Comparison of ENCODE assay signal across 1 cellular context in genomic region chr6:125550892-125551291, GRCh38.
TF ChIP-seq lines count a peak whose summit lies in the region.

No MANE protein-coding gene starts in this region.

TF ChIP-seq in GM23338, 12 proteins besides CTCF, POLR2A, EP300 and RAD21:
- TF ChIP-seq ETS1 (IDR thresholded peaks at IDR 0.05) (no peak), STAT1 (IDR thresholded peaks at IDR 0.05; ENCODE audit: unreplicated experiment) (no peak), POLR2AphosphoS5 (IDR thresholded peaks at IDR 0.05; ENCODE audit: low read depth) (no peak), JUNB (IDR thresholded peaks at IDR 0.05; ENCODE audit: unreplicated experiment) (no peak), ZNF114 (CRISPR knock-in tag; IDR thresholded peaks at IDR 0.05) (no peak), ZNF331 (CRISPR knock-in tag; IDR thresholded peaks at IDR 0.05; ENCODE audit: low read depth) (no peak), NANOG (IDR thresholded peaks at IDR 0.05; ENCODE audit: borderline replicate concordance) (no peak), REST (IDR thresholded peaks at IDR 0.05; ENCODE audit: unreplicated experiment) (no peak), ZNF462 (CRISPR knock-in tag; IDR thresholded peaks at IDR 0.05) (no peak), CREB1 (CRISPR knock-in tag; IDR thresholded peaks at IDR 0.05; ENCODE audit: low read depth) (no peak), EZH2 (IDR thresholded peaks at IDR 0.05; ENCODE audit: low read depth, unreplicated experiment) (no peak), EZH2phosphoT487 (IDR thresholded peaks at IDR 0.05; ENCODE audit: unreplicated experiment) (no peak)
